9 cellular contexts compared by ENCODE assay signal in the genomic region with DNA sequence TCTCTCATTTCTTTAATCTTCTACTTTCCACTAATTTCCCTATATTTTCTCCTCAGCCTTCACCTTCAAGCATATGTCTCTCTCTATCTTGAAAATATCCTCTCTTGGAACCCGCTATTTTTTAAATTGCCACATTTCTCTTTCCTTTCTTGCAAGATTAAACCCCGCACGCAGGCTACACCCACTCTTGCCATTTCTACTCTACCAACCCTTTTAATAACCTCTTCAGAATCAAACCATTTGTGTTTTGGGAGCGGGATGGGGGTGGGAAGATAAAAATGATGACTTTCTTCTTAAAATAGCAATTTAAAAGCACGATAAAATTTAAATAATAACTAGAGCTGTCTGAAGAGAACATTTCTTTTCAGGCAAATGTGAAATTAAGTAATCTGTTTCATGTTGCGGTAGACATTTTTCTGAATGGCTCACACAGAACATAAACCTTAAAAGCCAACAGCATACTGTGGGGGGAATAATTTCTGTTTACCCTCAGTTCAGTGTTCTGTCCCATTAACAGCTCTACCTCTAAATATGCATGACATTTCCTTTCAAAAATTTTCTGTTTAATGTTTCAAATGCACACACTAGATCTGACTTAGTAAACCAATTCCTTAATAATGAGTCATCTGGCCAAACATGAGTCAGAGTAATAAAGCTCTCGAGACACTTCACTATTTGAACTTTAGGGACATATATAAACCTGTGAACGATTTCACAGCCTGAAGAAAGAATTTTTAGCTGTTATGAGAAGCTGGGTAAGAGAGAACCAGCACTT. TPM values are rescaled to one million over a fixed set of nuclear protein-coding genes. Genes with fewer than 3 reads are reported as not detected.
DNase-seq lines count a peak whose midpoint lies in the region; ATAC-seq and TF ChIP-seq lines count a peak whose summit lies in the region.
"Had no signal": no experiment of that assay in that cellular context is flagged by ENCODE, and none has a peak within 500 bp of the region (broad histone marks: within the 10 kb centered on the region; RNA-seq: fewer than 3 reads in every experiment).

No MANE protein-coding gene starts in this region.

- DNase-seq in AG10803 (ENCODE audit: low read depth) (peak; percentile 96), GM10266 (ENCODE audit: extremely low spot score) (no peak)
- DNase-seq: psoas muscle had no signal

- no peaks in the 10 kb centered on the region for H3K27me3 ChIP-seq in liver (ENCODE audit: control insufficient read depth in 4 of 4, insufficient read depth in 4 of 4, low read length in 3 of 4)

- TF ChIP-seq RAD21 in liver (IDR thresholded peaks at IDR 0.05) = no peak

- peak; percentile 60 for ATAC-seq in HG03442 (IDR thresholded peaks at IDR 0.05; ENCODE audit: unreplicated experiment)
- ATAC-seq in HG02885 (IDR thresholded peaks at IDR 0.05; ENCODE audit: poor library complexity, unreplicated experiment) = no peak
- no peak for ATAC-seq in GM21381 (IDR thresholded peaks at IDR 0.05; ENCODE audit: unreplicated experiment)
- ATAC-seq in GM21529 (IDR thresholded peaks at IDR 0.05; ENCODE audit: unreplicated experiment) = no peak

- no peak for TF ChIP-seq CTCF in AG10803 (conservative IDR thresholded peaks at IDR 0.05; ENCODE audit: low read length)
- TF ChIP-seq CTCF in VCaP (conservative IDR thresholded peaks at IDR 0.05) = no peak
- no peak for TF ChIP-seq CTCF in liver (IDR thresholded peaks at IDR 0.05; ENCODE audit: low read depth, low read length, missing input control)
- no peak for TF ChIP-seq CTCF in GM10266 (IDR thresholded peaks at IDR 0.05; ENCODE audit: control insufficient read depth, insufficient read depth, low read depth, missing control alignments)

- no peak overlapping the region for H3K9ac ChIP-seq in liver (ENCODE audit: low read depth in 1 of 2, low read length in 2 of 2)

- no peaks in the 10 kb centered on the region for H3K36me3 ChIP-seq in liver (ENCODE audit: control insufficient read depth in 4 of 4, insufficient read depth in 3 of 4, low read depth in 1 of 4, low read length in 3 of 4)

- H3K27ac ChIP-seq in VCaP (peak overlapping the region; percentile 40; the same call in 1 of the 2 replicates), liver (ENCODE audit: low read depth in 1 of 2, low read length in 2 of 2) (no peak overlapping the region)
- H3K27ac ChIP-seq: psoas muscle had no signal

- no peak overlapping the region for H3K4me3 ChIP-seq in AG10803 (ENCODE audit: low read length)
- H3K4me3 ChIP-seq in liver (ENCODE audit: low read depth in 1 of 3, low read length in 3 of 3) = no peak overlapping the region
- H3K4me3 ChIP-seq: psoas muscle had no signal

- WGBS in liver = 70% methylated on average over 8 of the region's 8 CpGs

- no peaks in the 10 kb centered on the region for H3K9me3 ChIP-seq in liver (ENCODE audit: control insufficient read depth in 4 of 4, low read length in 3 of 4)
- H3K9me3 ChIP-seq: psoas muscle had no signal

- peaks cover 7 to 17% (median 14%) of the 10 kb centered on the region in 4 donors for H3K4me1 ChIP-seq in liver (ENCODE audit: control insufficient read depth in 4 of 4, insufficient read depth in 4 of 4, low read length in 3 of 4)
- H3K4me1 ChIP-seq: psoas muscle had no signal

TF ChIP-seq in liver, 16 proteins besides CTCF, POLR2A, EP300 and RAD21:
- TF ChIP-seq, protein P1, sequence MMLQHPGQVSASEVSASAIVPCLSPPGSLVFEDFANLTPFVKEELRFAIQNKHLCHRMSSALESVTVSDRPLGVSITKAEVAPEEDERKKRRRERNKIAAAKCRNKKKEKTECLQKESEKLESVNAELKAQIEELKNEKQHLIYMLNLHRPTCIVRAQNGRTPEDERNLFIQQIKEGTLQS (IDR thresholded peaks at IDR 0.05) = no peak
- TF ChIP-seq JUND (IDR thresholded peaks at IDR 0.05) (peak; percentile 80 to 93), FOXA1 (IDR thresholded peaks at IDR 0.05) (no peak), TAF1 (conservative IDR thresholded peaks at IDR 0.05) (peak; percentile 15), NR2F2 (IDR thresholded peaks at IDR 0.05) (no peak), EGR1 (IDR thresholded peaks at IDR 0.05; ENCODE audit: low read depth in 2 of 2) (no peak), FOXA2 (IDR thresholded peaks at IDR 0.05) (no peak)

RNA-seq across cellular contexts. Expression of a gene that starts 20.5 kb away (rescaled TPM):
- 1 to 10 TPM in 1 of 2 donors, under 1 TPM in 1; 0.56 to 1.8 TPM for total RNA-seq in liver
- under 1 TPM; 0.94 to 0.95 TPM for polyA plus RNA-seq in liver
